In genomic region chr6:122352958-122353357, GRCh38 we compare ENCODE assay signal across 26 cellular contexts.
"Had no signal": no experiment of that assay in that cellular context is flagged by ENCODE, and none has a peak within 500 bp of the region (broad histone marks: within the 10 kb centered on the region; RNA-seq: fewer than 3 reads in every experiment).

No MANE protein-coding gene starts in this region.

- H3K4me1 ChIP-seq: colonic mucosa, esophagus squamous epithelium, gastrocnemius medialis, heart right ventricle, left lung, lower lobe of right lung had no signal

- ATAC-seq: effector memory CD8-positive, alpha-beta T cell; esophagus mucosa; gastrocnemius medialis; heart right ventricle; left cardiac atrium; left lung; left ventricle myocardium superior; lower lobe of right lung; mucosa of descending colon had no signal

- H3K36me3 ChIP-seq: colonic mucosa, esophagus squamous epithelium, gastrocnemius medialis, heart right ventricle, left lung, lower lobe of right lung had no signal

- H3K9me3 ChIP-seq: colonic mucosa, esophagus squamous epithelium, gastrocnemius medialis, heart right ventricle, left lung, lower lobe of right lung, mucosa of descending colon had no signal

- FAIRE-seq: endometrium, islet of Langerhans, keratinocyte had no signal

- H3K27me3 ChIP-seq: colonic mucosa, esophagus squamous epithelium, gastrocnemius medialis, heart right ventricle had no signal

- DNase-seq: colonic mucosa; cortex of kidney; effector CD8-positive, alpha-beta T cell; effector memory CD8-positive, alpha-beta T cell; endodermal cell; erythroblast; esophagus squamous epithelium; foreskin fibroblast; foreskin melanocyte; gastrocnemius medialis; glutamatergic neuron; head of caudate nucleus; heart right ventricle; hippocampal formation; left cardiac atrium; left lung; left ventricle myocardium superior; lower lobe of right lung; mesenchymal stem cell; mucosa of descending colon; naive B cell had no signal

- H3K27ac ChIP-seq: colonic mucosa, epithelial cell of prostate, esophagus squamous epithelium, gastrocnemius medialis, heart right ventricle, left lung, lower lobe of right lung had no signal

- H3K4me3 ChIP-seq: colonic mucosa, esophagus squamous epithelium, gastrocnemius medialis, heart right ventricle, left lung, lower lobe of right lung, mucosa of descending colon had no signal
